Comparison of ENCODE assay signal across 10 cellular contexts in genomic region chr6:42742116-42742894, GRCh38. TPM values are rescaled to one million over a fixed set of nuclear protein-coding genes. Genes with fewer than 3 reads are reported as not detected.
DNase-seq lines count a peak whose midpoint lies in the region; ATAC-seq and TF ChIP-seq lines count a peak whose summit lies in the region.
"Had no signal": no experiment of that assay in that cellular context is flagged by ENCODE, and none has a peak within 500 bp of the region (broad histone marks: within the 10 kb centered on the region; RNA-seq: fewer than 3 reads in every experiment).

No MANE protein-coding gene starts in this region.

- intact Hi-C loops in thyroid gland (cut with DNase I), result no loop called here

- no peak overlapping the region for H3K27ac ChIP-seq in thyroid gland
- H3K27ac ChIP-seq: 22Rv1 had no signal

- H3K27me3 ChIP-seq in thyroid gland, result no peaks in the 10 kb centered on the region

- no peak for TF ChIP-seq POLR2A in thyroid gland (IDR thresholded peaks at IDR 0.05)

- no peaks in the 10 kb centered on the region for H3K36me3 ChIP-seq in thyroid gland

- 85 to 86% methylated on average over 5 of the region's 5 CpGs for WGBS in thyroid gland, 2 donors

- ATAC-seq in GM21619 (IDR thresholded peaks at IDR 0.05; ENCODE audit: unreplicated experiment), result no peak

- DNase-seq in DMS79 treated with DMSO at 0.1 percent for 48 hours (lab: John Stamatoyannopoulos, UW) (peak; percentile 8), DMS79 (lab: John Stamatoyannopoulos, UW) (no peak), NCI-H510A (lab: John Stamatoyannopoulos, UW) (peak; percentile 55), cardiac fibroblast (ENCODE audit: low read depth in 2 of 2) (peak; percentile 32 to 46), pulmonary artery endothelial cell (ENCODE audit: low read depth, low spot score) (peak; percentile 66), nucleus accumbens (lab: John Stamatoyannopoulos, UW) (no peak), thyroid gland (no peak)

- peaks cover 14 to 15% of the 10 kb centered on the region in 2 donors for H3K4me1 ChIP-seq in thyroid gland

- H3K4me3 ChIP-seq in cardiac fibroblast (replicated peaks in 1 of 2; ENCODE audit: low read depth in 2 of 2, low read length in 2 of 2), result no peak overlapping the region
- no peak overlapping the region for H3K4me3 ChIP-seq in thyroid gland (replicated peaks in 1 of 3)
- H3K4me3 ChIP-seq: lung had no signal

- H3K9me3 ChIP-seq in thyroid gland, result no peaks in the 10 kb centered on the region

- TF ChIP-seq CTCF in cardiac fibroblast (IDR thresholded peaks at IDR 0.05; ENCODE audit: low read depth, low read length) (no peak), thyroid gland (IDR thresholded peaks at IDR 0.05) (no peak)

RNA-seq across cellular contexts. Expression of gene TBCC, which starts 3.6 kb away (rescaled TPM):
- total RNA-seq in pulmonary artery endothelial cell (33.2 and 37.4 TPM in 2 replicates), thyroid gland (10 to 100 TPM; 37.2 to 48.9 (median 48.4) TPM)

RNA-seq across cellular contexts. Expression of gene PRPH2, which starts 19.9 kb away (rescaled TPM):
- total RNA-seq in pulmonary artery endothelial cell (0.13 and 0.21 TPM in 2 replicates), thyroid gland (10 to 100 TPM in 1 of 4 donors, 1 to 10 TPM in 2, under 1 TPM in 1; 0.59 to 11.4 (median 3.6) TPM)

RNA-seq across cellular contexts. Expression of gene BICRAL, which starts 39.5 kb away (rescaled TPM):
- total RNA-seq in pulmonary artery endothelial cell (2.7 and 3.5 TPM in 2 replicates), thyroid gland (10 to 100 TPM; 19.9 to 24.5 (median 23.6) TPM)

Comparison
In these comparisons a context has a peak if more than half of its experiments do, and no peak if none do; other contexts are left out.
1. DNase-seq: peak in DMS79 treated with DMSO at 0.1 percent for 48 hours (single experiment), NCI-H510A (single experiment), cardiac fibroblast (2 of 2) and pulmonary artery endothelial cell (single experiment); none in DMS79 (single experiment), nucleus accumbens (0 of 56) and thyroid gland (0 of 2).